Comparison of ENCODE assay signal across 11 cellular contexts in the genomic region with DNA sequence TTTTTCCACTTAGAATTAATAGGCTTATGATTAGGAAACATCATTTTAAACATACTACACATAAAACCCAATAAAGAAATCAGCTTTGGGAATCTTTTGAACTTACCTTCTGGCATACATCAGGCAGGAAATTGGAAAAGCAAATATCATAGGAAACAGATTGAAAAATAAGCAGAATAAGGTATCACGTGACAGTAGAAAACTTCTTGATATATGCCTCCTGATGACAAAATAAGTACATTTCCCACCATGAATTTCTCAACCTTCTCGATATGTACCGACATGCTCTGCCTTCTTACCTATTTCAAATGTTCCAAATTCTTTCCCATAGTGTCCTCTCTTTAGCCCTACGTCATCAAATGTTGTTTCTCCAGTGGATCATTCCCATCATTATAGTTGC.
"Had no signal": no experiment of that assay in that cellular context is flagged by ENCODE, and none has a peak within 500 bp of the region (broad histone marks: within the 10 kb centered on the region; RNA-seq: fewer than 3 reads in every experiment).

No MANE protein-coding gene starts in this region.

- H3K4me1 ChIP-seq: HAP-1 had no signal

- DNase-seq: GM23248, GOT3, H7, HFFc6, IMR-90, Karpas-422, KBM-7 had no signal

- H3K36me3 ChIP-seq: HAP-1 had no signal

- H3K4me3 ChIP-seq: GM23248, HAP-1 had no signal

- ATAC-seq: HCT116 had no signal

- H2AFZ ChIP-seq: GM23248 had no signal

- H3K27ac ChIP-seq: GM23248, HL-60, KMS-11 had no signal

- H3K4me2 ChIP-seq: KMS-11 had no signal

- H3K9me3 ChIP-seq: HAP-1 had no signal

- H3K9ac ChIP-seq: GM23248, KMS-11 had no signal
